In the genomic region with DNA sequence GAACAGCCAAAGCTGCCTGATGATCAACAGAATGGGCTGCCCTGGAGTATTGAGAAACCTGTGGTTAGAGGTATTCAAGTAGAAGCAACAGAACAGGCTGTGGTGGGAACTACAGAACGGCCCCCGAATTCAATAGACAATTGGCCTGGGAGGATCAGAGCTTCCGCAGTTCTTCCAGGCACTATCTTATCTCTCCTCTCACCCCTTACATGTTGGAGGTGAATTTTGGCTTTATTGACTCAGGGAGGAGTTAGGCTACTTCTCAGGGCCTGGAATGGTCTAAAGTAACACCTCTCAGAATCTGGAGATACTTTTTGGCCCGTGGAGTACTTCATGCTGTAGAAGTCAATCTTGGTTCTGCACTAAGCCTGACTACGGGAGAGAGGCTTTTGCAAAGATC, we compare ENCODE assay signal across 25 cellular contexts.
"Had no signal": no experiment of that assay in that cellular context is flagged by ENCODE, and none has a peak within 500 bp of the region (broad histone marks: within the 10 kb centered on the region; RNA-seq: fewer than 3 reads in every experiment).

No MANE protein-coding gene starts in this region.

- H3K9me3 ChIP-seq: heart right ventricle, left ventricle myocardium inferior, mucosa of descending colon, pancreas, prostate gland, right lobe of liver, testis, thyroid gland, upper lobe of right lung had no signal

- H3K79me2 ChIP-seq: hepatocyte had no signal

- H3K4me1 ChIP-seq: heart right ventricle, pancreas, prostate gland, right lobe of liver, thyroid gland, upper lobe of right lung had no signal

- ATAC-seq: heart right ventricle; mucosa of descending colon; naive thymus-derived CD4-positive, alpha-beta T cell; natural killer cell treated with Interleukin-12 subunit alpha and Interleukin-12 subunit beta and Interleukin-15 and Interleukin-18, amount 100 ng/mL, for 72 hours; pancreas; right lobe of liver; stimulated activated memory B cell treated with anti-CD40 and anti-IgM and Interleukin-4, amounts not matched to agents 10 μg/mL and 1 μg/mL and 100 μg/mL, for 72 hours; stimulated activated naive CD8-positive, alpha-beta T cell treated with anti-CD3 and anti-CD28 coated beads, Interleukin-15, amount 100 ng/mL, for 72 hours; upper lobe of right lung had no signal

- H3K27ac ChIP-seq: hepatocyte, pancreas, prostate gland, right lobe of liver, testis, thyroid gland, upper lobe of right lung had no signal

- H3K27me3 ChIP-seq: hepatocyte, right lobe of liver, testis, thyroid gland, upper lobe of right lung had no signal

- H3K36me3 ChIP-seq: heart right ventricle, left ventricle myocardium inferior, pancreas, prostate gland, right lobe of liver, thyroid gland, upper lobe of right lung had no signal

- DNase-seq: heart right ventricle; islet precursor cell; left ventricle myocardium inferior; midbrain; mucosa of descending colon; naive thymus-derived CD4-positive, alpha-beta T cell; pancreas; posterior cingulate gyrus; retina; right lobe of liver; stimulated activated CD4-positive, alpha-beta T cell treated with anti-CD3 and anti-CD28 coated beads, Interleukin-4, amount 100 ng/mL, for 24 hours; stimulated activated CD8-positive, alpha-beta memory T cell treated with anti-CD3 and anti-CD28 coated beads, Interleukin-4, amount 100 ng/mL, for 48 hours; stimulated activated naive CD4-positive, alpha-beta T cell treated with Interleukin-2 at 50 U/mL for 16 hours; stimulated activated naive CD8-positive, alpha-beta T cell treated with anti-CD3 and anti-CD28 coated beads, Interleukin-15, amount 100 ng/mL, for 72 hours; substantia nigra; testis; thyroid gland; trophoblast cell; upper lobe of right lung had no signal

- H3K4me3 ChIP-seq: heart right ventricle, hepatocyte, left ventricle myocardium inferior, lung, mucosa of descending colon, pancreas, prostate gland, right lobe of liver, skin epidermis, testis, thyroid gland, upper lobe of right lung had no signal

- H3K4me2 ChIP-seq: hepatocyte had no signal
